In the genomic region with DNA sequence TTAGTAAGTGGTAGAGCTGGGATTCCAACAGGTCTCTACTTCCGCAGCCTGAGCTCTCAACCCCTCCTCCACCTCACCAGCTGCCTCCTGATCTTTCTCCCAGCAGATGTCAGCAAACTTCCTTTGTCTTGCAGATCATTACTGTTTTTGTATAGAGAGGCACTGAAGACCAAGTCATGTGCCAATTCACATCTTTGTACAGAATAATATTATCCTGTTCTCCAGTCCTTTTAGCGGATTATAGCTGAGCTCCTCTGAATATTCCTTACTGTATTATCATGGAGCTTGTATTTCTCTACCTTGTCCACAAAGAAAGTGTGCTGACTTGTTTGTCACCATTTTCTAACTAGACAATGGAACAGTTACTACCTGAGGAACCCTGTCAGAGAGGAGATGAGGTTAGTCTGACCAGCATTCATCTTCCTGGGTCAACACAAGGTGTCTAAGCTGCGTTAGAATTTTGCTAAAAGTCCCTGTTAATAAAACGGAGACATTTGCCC, we compare ENCODE assay signal across 8 cellular contexts.
DNase-seq lines count a peak whose midpoint lies in the region; ATAC-seq and TF ChIP-seq lines count a peak whose summit lies in the region.

No MANE protein-coding gene starts in this region.

- H3K9me3 ChIP-seq in lower lobe of right lung = no peaks in the 10 kb centered on the region

- no peaks in the 10 kb centered on the region for H3K27me3 Mint-ChIP-seq in activated naive CD4-positive, alpha-beta T cell treated with anti-CD3 and anti-CD28 coated beads for 36 hours (ENCODE audit: low read depth)
- no peaks in the 10 kb centered on the region for H3K27me3 Mint-ChIP-seq in chondrocyte (ENCODE audit: low read depth)

- intact Hi-C loops in activated naive CD4-positive, alpha-beta T cell treated with anti-CD3 and anti-CD28 coated beads for 36 hours (cut with micrococcal nuclease) = loop anchor here (1.0 to 10.0 kb wide), 4 partner anchors 141 to 730 kb away; partner anchors contain the start of genes DTD2 and HECTD1
- intact Hi-C loops in lower lobe of right lung (cut with DNase I) = loop anchor here (10.0 kb wide), 1 partner anchor 320 kb away; no protein-coding TSS in a partner anchor

- H3K4me3 ChIP-seq in lower lobe of right lung = no peak overlapping the region

- H3K27me3 ChIP-seq in lower lobe of right lung (ENCODE audit: low read depth) = no peaks in the 10 kb centered on the region

- no peaks in the 10 kb centered on the region for H3K36me3 ChIP-seq in lower lobe of right lung

- TF ChIP-seq CTCF in chondrocyte (IDR thresholded peaks at IDR 0.05) (peak; percentile 73), lower lobe of right lung (IDR thresholded peaks at IDR 0.05) (peak; percentile 34)

- H3K27ac Mint-ChIP-seq in activated naive CD4-positive, alpha-beta T cell treated with anti-CD3 and anti-CD28 coated beads for 36 hours = no peak overlapping the region
- no peak overlapping the region for H3K27ac Mint-ChIP-seq in activated naive CD4-positive, alpha-beta T cell treated with anti-CD3 and anti-CD28 coated beads, Interleukin-2, amount 50 U/mL, for 72 hours
- no peak overlapping the region for H3K27ac Mint-ChIP-seq in chondrocyte (ENCODE audit: unreplicated experiment)

- no peaks in the 10 kb centered on the region for H3K4me1 ChIP-seq in lower lobe of right lung

- H3K4me1 Mint-ChIP-seq in activated naive CD4-positive, alpha-beta T cell treated with anti-CD3 and anti-CD28 coated beads for 36 hours (ENCODE audit: low read depth) = peaks cover 23% of the 10 kb centered on the region
- peaks cover 24% of the 10 kb centered on the region for H3K4me1 Mint-ChIP-seq in chondrocyte (ENCODE audit: low read depth)

- H3K27ac ChIP-seq in lower lobe of right lung = no peak overlapping the region

- no peaks in the 10 kb centered on the region for H3K9me3 Mint-ChIP-seq in activated naive CD4-positive, alpha-beta T cell treated with anti-CD3 and anti-CD28 coated beads for 36 hours
- H3K9me3 Mint-ChIP-seq in activated naive CD4-positive, alpha-beta T cell treated with anti-CD3 and anti-CD28 coated beads, Interleukin-2, amount 50 U/mL, for 72 hours = no peaks in the 10 kb centered on the region
- no peaks in the 10 kb centered on the region for H3K9me3 Mint-ChIP-seq in chondrocyte (ENCODE audit: low read depth)

- H3K36me3 Mint-ChIP-seq in activated naive CD4-positive, alpha-beta T cell treated with anti-CD3 and anti-CD28 coated beads for 36 hours (ENCODE audit: low read depth) = no peaks in the 10 kb centered on the region
- H3K36me3 Mint-ChIP-seq in activated naive CD4-positive, alpha-beta T cell treated with anti-CD3 and anti-CD28 coated beads, Interleukin-2, amount 50 U/mL, for 72 hours = no peaks in the 10 kb centered on the region
- H3K36me3 Mint-ChIP-seq in chondrocyte (ENCODE audit: low read depth) = no peaks in the 10 kb centered on the region

- DNase-seq in activated naive CD4-positive, alpha-beta T cell treated with anti-CD3 and anti-CD28 coated beads for 36 hours = peak; percentile 34
- no peak for DNase-seq in activated naive CD4-positive, alpha-beta T cell treated with anti-CD3 and anti-CD28 coated beads, Interleukin-2, amount 50 U/mL, for 72 hours (ENCODE audit: low spot score in 2 of 2)
- DNase-seq in NCI-H524 (lab: John Stamatoyannopoulos, UW) = peak; percentile 90 to 94
- no peak for DNase-seq in chondrocyte (ENCODE audit: low spot score)
- DNase-seq in lower lobe of right lung = no peak
- DNase-seq in UCSD-AML1 (lab: John Stamatoyannopoulos, UW; ENCODE audit: unreplicated experiment) = no peak
- no peak for DNase-seq in activated effector memory CD4-positive, alpha-beta T cell treated with anti-CD3 and anti-CD28 coated beads, Interleukin-2, amount 50 U/mL, for 16 hours
- DNase-seq in effector CD4-positive, alpha-beta T cell = no peak

- no peak for ATAC-seq in activated naive CD4-positive, alpha-beta T cell treated with anti-CD3 and anti-CD28 coated beads, Interleukin-2, amount 50 U/mL, for 72 hours
- ATAC-seq in lower lobe of right lung = no peak

- H3K4me3 Mint-ChIP-seq in activated naive CD4-positive, alpha-beta T cell treated with anti-CD3 and anti-CD28 coated beads for 36 hours = no peak overlapping the region
- no peak overlapping the region for H3K4me3 Mint-ChIP-seq in chondrocyte (ENCODE audit: unreplicated experiment)

- CTCF ChIA-PET in activated naive CD4-positive, alpha-beta T cell treated with anti-CD3 and anti-CD28 coated beads for 36 hours (lab: Charles Lee) = interaction anchor here (0.7 to 2.3 kb wide), 5 partner anchors 139 to 320 kb away, joined by 3 to 12 read pairs (median 5); partner anchors contain the start of gene RNU6-7

Comparison
In these comparisons a context has a peak if more than half of its experiments do, and no peak if none do; other contexts are left out.
1. DNase-seq: peak in activated naive CD4-positive, alpha-beta T cell treated with anti-CD3 and anti-CD28 coated beads for 36 hours (single experiment) and NCI-H524 (2 of 2); none in activated naive CD4-positive, alpha-beta T cell treated with anti-CD3 and anti-CD28 coated beads, Interleukin-2, amount 50 U/mL, for 72 hours (0 of 2), chondrocyte (single experiment), lower lobe of right lung (single experiment), UCSD-AML1 (single experiment), activated effector memory CD4-positive, alpha-beta T cell treated with anti-CD3 and anti-CD28 coated beads, Interleukin-2, amount 50 U/mL, for 16 hours (single experiment) and effector CD4-positive, alpha-beta T cell (single experiment).